8 cellular contexts compared by ENCODE assay signal in genomic region chr3:48989796-48990635, GRCh38. TPM values are rescaled to one million over a fixed set of nuclear protein-coding genes. Genes with fewer than 3 reads are reported as not detected.
DNase-seq lines count a peak whose midpoint lies in the region; ATAC-seq, FAIRE-seq and TF ChIP-seq lines count a peak whose summit lies in the region.

P4HTM (plus strand) TSS chr3:48990241; CDS start chr3:48990257, 16 bp downstream.

- peak within 1 kb of the TSS; percentile 82 for H2AFZ ChIP-seq in neural progenitor cell (replicated peaks)

- FAIRE-seq in GM19239 (lab: Jason Lieb, UNC) = peak; percentile 84

- intact Hi-C loops in stomach (cut with DNase I; ENCODE audit: low total_unique reads) = no loop called here

- peak within 1 kb of the TSS; percentile 79 to 88 (median 84) for H3K9ac ChIP-seq in BLaER1 treated with 17β-estradiol and CSF1 and Interleukin-3, amounts not matched to agents 10 nM and 100 nM
- peak within 1 kb of the TSS; percentile 63 for H3K9ac ChIP-seq in neural progenitor cell

- no peak for TF ChIP-seq POLR2A in stomach (IDR thresholded peaks at IDR 0.05)

- peaks cover 0 to 22% (median 13%) of the 10 kb centered on the region in 11 experiments; a peak in 16 of 22 replicates for H3K36me3 ChIP-seq in BLaER1 treated with 17β-estradiol and CSF1 and Interleukin-3, amounts not matched to agents 10 nM and 100 nM
- no peaks in the 10 kb centered on the region for H3K36me3 ChIP-seq in RWPE2 (ENCODE audit: low read depth)
- H3K36me3 ChIP-seq in neural progenitor cell = no peaks in the 10 kb centered on the region
- peaks cover 2 to 40% (median 32%) of the 10 kb centered on the region in 4 donors for H3K36me3 ChIP-seq in stomach

- peaks cover 0 to 21% (median 3%) of the 10 kb centered on the region in 11 experiments; a peak in 6 of 22 replicates for H4K20me1 ChIP-seq in BLaER1 treated with 17β-estradiol and CSF1 and Interleukin-3, amounts not matched to agents 10 nM and 100 nM
- no peaks in the 10 kb centered on the region for H4K20me1 ChIP-seq in neural progenitor cell (ENCODE audit: low read depth)

- DNase-seq in GM19239 (ENCODE audit: insufficient read length, low spot score) (peak; percentile 62), HS-27A (ENCODE audit: low read depth) (peak; percentile 96), RWPE2 (ENCODE audit: low spot score) (peak; percentile 89), activated gamma-delta T cell (lab: John Stamatoyannopoulos, UW) (peak; percentile 66), fibroblast of the conjunctiva (ENCODE audit: low read depth) (peak; percentile 82), neural progenitor cell (ENCODE audit: low spot score) (peak; percentile 89), stomach (peak; percentile 77)

- ATAC-seq in RWPE2 (ENCODE audit: low read depth) = peak; percentile 70

- peak within 1 kb of the TSS; percentile 87 for H3K27ac Mint-ChIP-seq in neural progenitor cell

- H3K27me3 ChIP-seq in BLaER1 treated with 17β-estradiol and CSF1 and Interleukin-3, amounts not matched to agents 10 nM and 100 nM = peaks cover 0 to 29% (median 16%) of the 10 kb centered on the region in 11 experiments; a peak in 15 of 22 replicates
- H3K27me3 ChIP-seq in RWPE2 (ENCODE audit: insufficient read depth, poor library complexity, severe bottlenecking) (no peaks in the 10 kb centered on the region), neural progenitor cell (no peaks in the 10 kb centered on the region), stomach (no peaks in the 10 kb centered on the region)

- WGBS in stomach, 5 donors = 0 to 1% (median 0%) methylated on average over 21 to 91 of the region's 91 CpGs

- peak within 1 kb of the TSS; percentile 69 to 88 (median 83) for H3K27ac ChIP-seq in BLaER1 treated with 17β-estradiol and CSF1 and Interleukin-3, amounts not matched to agents 10 nM and 100 nM
- H3K27ac ChIP-seq in RWPE2 (ENCODE audit: poor library complexity, severe bottlenecking) (peak within 1 kb of the TSS; percentile 74), neural progenitor cell (peak within 1 kb of the TSS; percentile 60), stomach (peak within 1 kb of the TSS; percentile 91 to 96 (median 93))

- peaks cover 8% of the 10 kb centered on the region for H3K36me3 Mint-ChIP-seq in neural progenitor cell

- H3K79me2 ChIP-seq in neural progenitor cell (ENCODE audit: low read depth) = peaks cover 43% of the 10 kb centered on the region

- H3K4me1 Mint-ChIP-seq in neural progenitor cell = peaks cover 26% of the 10 kb centered on the region

- H3K9me3 ChIP-seq in BLaER1 treated with 17β-estradiol and CSF1 and Interleukin-3, amounts not matched to agents 10 nM and 100 nM (replicated peaks in 1 of 11) = no peaks in the 10 kb centered on the region
- H3K9me3 ChIP-seq in RWPE2 (ENCODE audit: severe bottlenecking) (no peaks in the 10 kb centered on the region), neural progenitor cell (ENCODE audit: low read depth) (no peaks in the 10 kb centered on the region), stomach (no peaks in the 10 kb centered on the region)

- no peak for TF ChIP-seq EP300 in stomach (IDR thresholded peaks at IDR 0.05)

- H3K4me3 Mint-ChIP-seq in neural progenitor cell = peak within 1 kb of the TSS; percentile 91

- H3K27me3 Mint-ChIP-seq in neural progenitor cell (ENCODE audit: insufficient read depth, low read depth) = peaks cover 7% of the 10 kb centered on the region

- peak within 1 kb of the TSS; percentile 72 to 88 (median 78) for H3K4me3 ChIP-seq in BLaER1 treated with 17β-estradiol and CSF1 and Interleukin-3, amounts not matched to agents 10 nM and 100 nM
- H3K4me3 ChIP-seq in RWPE2 (ENCODE audit: severe bottlenecking) (peak within 1 kb of the TSS; percentile 74), neural progenitor cell (peak within 1 kb of the TSS; percentile 85), stomach (peak within 1 kb of the TSS; percentile 74 to 99 (median 84))

- H3K4me1 ChIP-seq in BLaER1 treated with 17β-estradiol and CSF1 and Interleukin-3, amounts not matched to agents 10 nM and 100 nM = peaks cover 38 to 62% (median 54%) of the 10 kb centered on the region in 10 experiments
- H3K4me1 ChIP-seq in RWPE2 (ENCODE audit: insufficient read depth, poor library complexity, severe bottlenecking) (no peaks in the 10 kb centered on the region), neural progenitor cell (peaks cover 17% of the 10 kb centered on the region), stomach (peaks cover 31 to 51% (median 40%) of the 10 kb centered on the region in 4 donors)

- H3F3A ChIP-seq in neural progenitor cell (ENCODE audit: low read depth) = peaks cover 24% of the 10 kb centered on the region

- TF ChIP-seq CTCF in RWPE2 (IDR thresholded peaks at IDR 0.05; ENCODE audit: poor library complexity, severe bottlenecking) (peak; percentile 52), neural progenitor cell (IDR thresholded peaks at IDR 0.05) (peak; percentile 42), stomach (IDR thresholded peaks at IDR 0.05) (peak in 3 of 7 experiments; percentile 13 to 38 (median 23))

- H3K4me2 ChIP-seq in BLaER1 treated with 17β-estradiol and CSF1 and Interleukin-3, amounts not matched to agents 10 nM and 100 nM = peak within 1 kb of the TSS; percentile 94 to 100 (median 99)
- H3K4me2 ChIP-seq in neural progenitor cell = peak within 1 kb of the TSS; percentile 94

- H3K9me3 Mint-ChIP-seq in neural progenitor cell = no peaks in the 10 kb centered on the region

RNA-seq across cellular contexts. Expression of gene P4HTM, which starts in this region (rescaled TPM):
- 15.3 and 34.6 TPM in 2 replicates for total RNA-seq in neural progenitor cell (ENCODE audit: low replicate concordance)
- total RNA-seq in stomach = 100 to 1,000 TPM in 3 of 5 donors, 10 to 100 TPM in 2; 34.0 to 383 (median 158) TPM
- 10 to 100 TPM; 19.1 to 49.2 (median 21.2) TPM for polyA plus RNA-seq in stomach

Comparison
In these comparisons a context has a peak if more than half of its experiments do, and no peak if none do; other contexts are left out.
1. Peak in every context shown above with its lines: DNase-seq, ATAC-seq, H3K4me3 ChIP-seq and H3K27ac ChIP-seq.